18 cellular contexts compared by ENCODE assay signal in the genomic region with DNA sequence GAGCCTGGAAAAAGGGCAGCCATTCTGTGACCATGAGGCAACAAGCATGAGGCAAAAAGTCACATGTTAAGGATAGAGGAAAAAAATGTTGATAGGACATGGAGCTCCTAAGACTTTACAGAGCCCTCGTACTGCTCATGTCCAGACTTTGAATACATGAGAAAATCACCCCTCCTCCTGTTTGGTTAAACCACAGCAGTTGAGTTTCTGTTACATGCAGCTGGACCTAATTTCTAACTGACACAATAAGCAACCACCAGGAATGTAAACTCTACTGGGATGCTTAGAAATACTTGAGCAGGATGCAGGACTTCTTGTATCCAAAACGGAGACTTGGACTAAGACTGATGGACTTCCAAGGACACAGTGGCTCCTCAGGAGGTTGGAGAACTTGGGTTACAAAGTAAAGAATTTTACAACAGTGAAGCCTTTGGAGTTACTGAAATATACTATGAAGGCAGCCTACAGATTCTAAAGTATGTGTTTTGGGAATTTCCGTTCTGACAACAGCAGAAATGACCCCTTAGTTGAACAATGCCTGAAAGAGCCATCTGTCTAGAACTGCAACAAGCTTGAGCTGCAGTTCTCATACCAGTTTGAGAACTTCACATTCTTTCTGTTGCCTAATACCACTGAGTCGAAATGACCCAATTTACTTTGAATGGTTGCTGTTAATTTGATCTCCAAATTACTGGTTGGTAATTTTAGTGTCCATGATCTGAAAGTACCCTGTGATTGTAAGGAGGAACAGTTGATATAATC.
DNase-seq lines count a peak whose midpoint lies in the region; ATAC-seq and TF ChIP-seq lines count a peak whose summit lies in the region.
"Had no signal": no experiment of that assay in that cellular context is flagged by ENCODE, and none has a peak within 500 bp of the region (broad histone marks: within the 10 kb centered on the region; RNA-seq: fewer than 3 reads in every experiment).

No MANE protein-coding gene starts in this region.

- no peaks in the 10 kb centered on the region for H3K79me2 ChIP-seq in fibroblast of lung (ENCODE audit: control insufficient read depth, insufficient read depth, low read length)

- H3K36me3 ChIP-seq in fibroblast of lung (ENCODE audit: control insufficient read depth, insufficient read depth, low read length), result no peaks in the 10 kb centered on the region
- H3K36me3 ChIP-seq: HAP-1 had no signal

- H3K4me2 ChIP-seq in fibroblast of lung (ENCODE audit: extremely low read depth, insufficient read depth, low read length), result no peak overlapping the region

- no peak overlapping the region for H3K9ac ChIP-seq in fibroblast of lung (ENCODE audit: insufficient read depth, low read length)

- no peaks in the 10 kb centered on the region for H4K20me1 ChIP-seq in fibroblast of lung (ENCODE audit: control insufficient read depth, extremely low read depth, insufficient read depth, low read length)

- H3K4me1 ChIP-seq in fibroblast of lung (ENCODE audit: control insufficient read depth, extremely low read depth, insufficient read depth, low read length), result no peaks in the 10 kb centered on the region
- H3K4me1 ChIP-seq: foreskin keratinocyte, HAP-1 had no signal

- DNase-seq in GM10266 (ENCODE audit: extremely low spot score) (peak; percentile 7), NCI-H69 (lab: John Stamatoyannopoulos, UW) (peak; percentile 72), fibroblast of lung (ENCODE audit: low read depth in 2 of 2) (peak; percentile 59 to 66), NCI-H1092 (lab: John Stamatoyannopoulos, UW) (no peak)
- no peak for DNase-seq in stimulated activated CD4-positive, alpha-beta T cell treated with anti-CD3 and anti-CD28 coated beads, Interleukin-1b, Interleukin-23, amount 100 ng/mL, for 48 hours
- DNase-seq: CD4-positive, CD25-positive, alpha-beta regulatory T cell; effector CD8-positive, alpha-beta T cell; foreskin keratinocyte; NCI-H1105 treated with DMSO at 0.1 percent for 48 hours; NCI-H2171 treated with DMSO at 0.1 percent for 48 hours; RPMI8226; small intestine; substantia nigra had no signal

- TF ChIP-seq CTCF in GM10266 (IDR thresholded peaks at IDR 0.05; ENCODE audit: control insufficient read depth, insufficient read depth, low read depth, missing control alignments) (no peak), fibroblast of lung (conservative IDR thresholded peaks at IDR 0.05 in 1 of 2, IDR thresholded peaks at IDR 0.05 in 1 of 2; ENCODE audit: low read depth in 1 of 2, low read length in 2 of 2) (no peak)

- H2AFZ ChIP-seq in fibroblast of lung (ENCODE audit: low read length), result no peak overlapping the region

- H3K4me3 ChIP-seq in fibroblast of lung (replicated peaks in 1 of 4; ENCODE audit: control extremely low read depth in 1 of 4, insufficient read depth in 1 of 4, low read depth in 3 of 4, low read length in 4 of 4), result no peak overlapping the region
- H3K4me3 ChIP-seq: HAP-1, K562 had no signal

- no peaks in the 10 kb centered on the region for H3K27me3 ChIP-seq in fibroblast of lung (ENCODE audit: control insufficient read depth, insufficient read depth, low read length)

- ATAC-seq in GM18909 (IDR thresholded peaks at IDR 0.05; ENCODE audit: poor library complexity, unreplicated experiment) (no peak), HG02970 (IDR thresholded peaks at IDR 0.05; ENCODE audit: low FRiP score, unreplicated experiment) (no peak)
- ATAC-seq: foreskin keratinocyte; K562; natural killer cell treated with Interleukin-12 subunit alpha and Interleukin-12 subunit beta and Interleukin-15 and Interleukin-18, amount 100 ng/mL, for 72 hours had no signal

- peak overlapping the region; percentile 28 for H3K27ac ChIP-seq in fibroblast of lung (ENCODE audit: insufficient read depth, low read length)
- H3K27ac ChIP-seq: foreskin keratinocyte had no signal

- H3K9me3 ChIP-seq in fibroblast of lung (ENCODE audit: control insufficient read depth, insufficient read depth, low read depth, low read length), result no peaks in the 10 kb centered on the region
- H3K9me3 ChIP-seq: HAP-1 had no signal

Comparison
In these comparisons a context has a peak if more than half of its experiments do, and no peak if none do; other contexts are left out.
1. DNase-seq: peak in GM10266 (single experiment), NCI-H69 (single experiment) and fibroblast of lung (2 of 2); none in stimulated activated CD4-positive, alpha-beta T cell treated with anti-CD3 and anti-CD28 coated beads, Interleukin-1b, Interleukin-23, amount 100 ng/mL, for 48 hours (single experiment) and NCI-H1092 (single experiment).